Comparison of ENCODE assay signal across 21 cellular contexts in genomic region chr6:88585081-88585692, GRCh38.
A peak's percentile ranks its signal among the peaks of the same experiment; 100 is the strongest.
DNase-seq lines count a peak whose midpoint lies in the region; ATAC-seq, FAIRE-seq and TF ChIP-seq lines count a peak whose summit lies in the region.
"Had no signal": no experiment of that assay in that cellular context is flagged by ENCODE, and none has a peak within 500 bp of the region (broad histone marks: within the 10 kb centered on the region; RNA-seq: fewer than 3 reads in every experiment).

No MANE protein-coding gene starts in this region.

- peaks cover 0 to 5% (median 0%) of the 10 kb centered on the region in 3 donors for H3K9me3 ChIP-seq in adrenal gland (replicated peaks in 1 of 3)
- H3K9me3 ChIP-seq in H1 (ENCODE audit: insufficient read depth in 2 of 2, low read depth in 1 of 2, low read length in 1 of 2): no peaks in the 10 kb centered on the region
- no peaks in the 10 kb centered on the region for H3K9me3 ChIP-seq in right cardiac atrium (ENCODE audit: control insufficient read depth, low read length)
- H3K9me3 ChIP-seq: Caco-2 had no signal

- H3K9ac ChIP-seq in H1 (replicated peaks in 1 of 4; ENCODE audit: extremely low read depth in 1 of 4, low read depth in 3 of 4, low read length in 3 of 4): no peak overlapping the region
- H3K9ac ChIP-seq: BLaER1 treated with 17β-estradiol and CSF1 and Interleukin-3, amounts not matched to agents 10 nM and 100 nM had no signal

- H4K91ac ChIP-seq in H1 (replicated peaks; ENCODE audit: insufficient read length, low read length): no peak overlapping the region

- no peak for TF ChIP-seq POLR2A in adrenal gland (IDR thresholded peaks at IDR 0.05)
- TF ChIP-seq POLR2A in H1 (IDR thresholded peaks at IDR 0.05; ENCODE audit: control extremely low read depth in 1 of 2, low read depth in 2 of 2, low read length in 2 of 2): no peak

- FAIRE-seq in H1 (lab: Jason Lieb, UNC) (no peak), D721Med (lab: Jason Lieb, UNC) (no peak)
- FAIRE-seq: GM18507 had no signal

- CTCF ChIA-PET in H1 (lab: Charles Lee; ENCODE audit: partially characterized antibody): interaction anchor here (1.0 to 1.4 kb wide), 4 partner anchors 10 to 286 kb away, joined by 3 to 4 read pairs (median 3); no protein-coding TSS in a partner anchor

- no peak overlapping the region for H3K4me2 ChIP-seq in H1 (ENCODE audit: insufficient read depth in 1 of 2, low read depth in 2 of 2, low read length in 2 of 2)
- H3K4me2 ChIP-seq: BLaER1 treated with 17β-estradiol and CSF1 and Interleukin-3, amounts not matched to agents 10 nM and 100 nM had no signal

- H3K4me1 ChIP-seq in adrenal gland (replicated peaks in 1 of 2) (peaks cover 14 to 15% of the 10 kb centered on the region in 2 donors), H1 (replicated peaks in 1 of 4; ENCODE audit: control insufficient read depth in 3 of 4, insufficient read depth in 4 of 4, low read length in 3 of 4) (peaks cover 0 to 9% (median 5%) of the 10 kb centered on the region in 4 experiments; a peak in 4 of 7 replicates), right cardiac atrium (ENCODE audit: control insufficient read depth, insufficient read depth, low read length) (no peaks in the 10 kb centered on the region)
- H3K4me1 ChIP-seq: Caco-2 had no signal

- no peak overlapping the region for H2AK5ac ChIP-seq in H1 (ENCODE audit: low read depth, low read length)

- no peaks in the 10 kb centered on the region for H4K20me1 ChIP-seq in H1 (replicated peaks in 1 of 2; ENCODE audit: control insufficient read depth in 1 of 2, insufficient read depth in 2 of 2, low read length in 2 of 2)
- H4K20me1 ChIP-seq: BLaER1 treated with 17β-estradiol and CSF1 and Interleukin-3, amounts not matched to agents 10 nM and 100 nM had no signal

- H3K27me3 ChIP-seq in adrenal gland (no peaks in the 10 kb centered on the region), H1 (replicated peaks in 1 of 4; ENCODE audit: control insufficient read depth in 3 of 4, extremely low read depth in 1 of 4, insufficient read depth in 3 of 4, low read length in 3 of 4) (no peaks in the 10 kb centered on the region), right cardiac atrium (ENCODE audit: control insufficient read depth, insufficient read depth) (no peaks in the 10 kb centered on the region)
- H3K27me3 ChIP-seq: BLaER1 treated with 17β-estradiol and CSF1 and Interleukin-3, amounts not matched to agents 10 nM and 100 nM had no signal

- H2BK5ac ChIP-seq in H1 (ENCODE audit: low read depth, low read length): no peak overlapping the region

- H3K79me2 ChIP-seq in H1 (ENCODE audit: control insufficient read depth in 1 of 2, insufficient read depth in 2 of 2, low read length in 2 of 2): no peaks in the 10 kb centered on the region

- H4K5ac ChIP-seq in H1 (ENCODE audit: insufficient read length, low read depth, low read length): no peak overlapping the region

- H3K27ac ChIP-seq in adrenal gland: peak overlapping the region in 4 of 5 donors; percentile 31 to 57 (median 38)
- H3K27ac ChIP-seq in H1 (ENCODE audit: low read depth, low read length): no peak overlapping the region
- H3K27ac ChIP-seq in right cardiac atrium (ENCODE audit: low read length): no peak overlapping the region
- H3K27ac ChIP-seq: BLaER1 treated with 17β-estradiol and CSF1 and Interleukin-3, amounts not matched to agents 10 nM and 100 nM had no signal

- DNase-seq in D341Med (ENCODE audit: low spot score) (peak; percentile 5), adrenal gland (no peak), H1 (ENCODE audit: low read depth in 1 of 2, low spot score in 2 of 2) (no peak), superior temporal gyrus (ENCODE audit: extremely low spot score) (peak; percentile 58), D721Med (ENCODE audit: insufficient read length, low spot score) (no peak), right cardiac atrium (no peak)
- DNase-seq: 8988T; Caco-2; CD4-positive, alpha-beta memory T cell; GDM1; GOT3; Karpas-422; MV-4-11; NCI-H1105 treated with DMSO at 0.1 percent for 48 hours; NCI-H2171; NCI-H524; NCI-H82 had no signal

- no peak for TF ChIP-seq RAD21 in H1 (IDR thresholded peaks at IDR 0.05 in 1 of 2, conservative IDR thresholded peaks at IDR 0.05 in 1 of 2; ENCODE audit: low read depth in 2 of 2, low read length in 2 of 2)

- intact Hi-C loops in adrenal gland (cut with DNase I) (no loop called here), right cardiac atrium (cut with DNase I) (no loop called here)

- no peak overlapping the region for H3K14ac ChIP-seq in H1 (ENCODE audit: insufficient read length)

- 65 to 76% (median 74%) methylated on average over 13 of the region's 13 CpGs for WGBS in adrenal gland, 4 donors
- 82% methylated on average over 13 of the region's 13 CpGs; no CpG with 5 or more reads in 1 of the 2 experiments for WGBS in H1 (ENCODE audit: extremely low coverage in 1 of 2, insufficient coverage in 1 of 2, insufficient read length in 1 of 2, insufficient replicate concordance in 2 of 2, low coverage in 1 of 2, low lambda C conversion rate in 2 of 2, missing lambda C conversion rate in 1 of 2), 2 experiments
- 58% methylated on average over 13 of the region's 13 CpGs for WGBS in right cardiac atrium

- H3K79me1 ChIP-seq in H1 (ENCODE audit: low read depth, low read length): no peaks in the 10 kb centered on the region

- H2AFZ ChIP-seq in H1 (ENCODE audit: low read length): peak overlapping the region; percentile 91; the same call in 1 of the 2 replicates

- TF ChIP-seq CTCF in adrenal gland (IDR thresholded peaks at IDR 0.05): no peak
- TF ChIP-seq CTCF in H1 (IDR thresholded peaks at IDR 0.05; ENCODE audit: control extremely low read depth in 1 of 3, insufficient read depth in 1 of 3, low read depth in 1 of 3, low read length in 3 of 3): no peak
- TF ChIP-seq CTCF in D721Med (IDR thresholded peaks at IDR 0.05; ENCODE audit: insufficient read depth, missing control alignments): no peak

- no peak overlapping the region for H3K23ac ChIP-seq in H1 (ENCODE audit: insufficient read length)

- POLR2A ChIA-PET in H1 (lab: Charles Lee; ENCODE audit: partially characterized antibody): no interaction called here

- ATAC-seq in HG03378 (IDR thresholded peaks at IDR 0.05; ENCODE audit: unreplicated experiment) (no peak), right cardiac atrium (no peak)
- ATAC-seq: Right ventricle myocardium inferior had no signal

- no peak for TF ChIP-seq EP300 in H1 (IDR thresholded peaks at IDR 0.05; ENCODE audit: borderline replicate concordance in 1 of 2, low read depth in 2 of 2, low read length in 2 of 2)

- H3K23me2 ChIP-seq in H1 (ENCODE audit: low read depth, low read length): no peaks in the 10 kb centered on the region

- H4K8ac ChIP-seq in H1 (ENCODE audit: extremely low read depth, insufficient read depth, low read length): no peak overlapping the region

- no peak overlapping the region for H2BK120ac ChIP-seq in H1 (replicated peaks; ENCODE audit: low read depth, low read length)

- H2BK20ac ChIP-seq in H1 (ENCODE audit: low read length): no peak overlapping the region

- no peak overlapping the region for H2BK15ac ChIP-seq in H1 (ENCODE audit: low read length)

- H3K56ac ChIP-seq in H1 (replicated peaks; ENCODE audit: insufficient read length, low read depth, low read length): no peak overlapping the region

- H3K4me3 ChIP-seq in adrenal gland (no peak overlapping the region), H1 (ENCODE audit: extremely low read depth in 1 of 4, insufficient read depth in 2 of 4, low read depth in 3 of 4, low read length in 4 of 4) (no peak overlapping the region), right cardiac atrium (ENCODE audit: low read length) (no peak overlapping the region)
- H3K4me3 ChIP-seq: BLaER1 treated with 17β-estradiol and CSF1 and Interleukin-3, amounts not matched to agents 10 nM and 100 nM had no signal

- H2BK12ac ChIP-seq in H1 (ENCODE audit: low read depth, low read length): peak overlapping the region; percentile 54; the same call in 1 of the 2 replicates

- H3K4ac ChIP-seq in H1 (replicated peaks; ENCODE audit: insufficient read length, low read depth, low read length): no peak overlapping the region

- H3K36me3 ChIP-seq in adrenal gland (replicated peaks in 1 of 2) (no peaks in the 10 kb centered on the region), H1 (ENCODE audit: control insufficient read depth in 2 of 4, insufficient read depth in 4 of 4, low read length in 3 of 4) (no peaks in the 10 kb centered on the region)
- H3K36me3 ChIP-seq: BLaER1 treated with 17β-estradiol and CSF1 and Interleukin-3, amounts not matched to agents 10 nM and 100 nM had no signal

- no peak overlapping the region; the same call in 1 of the 2 replicates for H3K18ac ChIP-seq in H1 (ENCODE audit: extremely low read depth, low read length)

TF ChIP-seq in H1, 55 proteins besides CTCF, POLR2A, EP300 and RAD21 (continues in another document):
- no peak for TF ChIP-seq BCL11A (IDR thresholded peaks at IDR 0.05; ENCODE audit: low read depth in 2 of 2, low read length in 2 of 2)

Comparison
In these comparisons a context has a peak if more than half of its experiments do, and no peak if none do; other contexts are left out.
1. DNase-seq: peak in D341Med (single experiment) and superior temporal gyrus (single experiment); none in adrenal gland (0 of 7), H1 (0 of 2), D721Med (single experiment) and right cardiac atrium (0 of 3).
2. H3K27ac ChIP-seq: peak in adrenal gland (4 of 5); none in H1 (single experiment) and right cardiac atrium (single experiment).